In genomic region chr5:176675676-176676360, GRCh38 we compare ENCODE assay signal across 10 cellular contexts. TPM values are rescaled to one million over a fixed set of nuclear protein-coding genes. Genes with fewer than 3 reads are reported as not detected.
DNase-seq lines count a peak whose midpoint lies in the region; ATAC-seq and TF ChIP-seq lines count a peak whose summit lies in the region.
"Had no signal": no experiment of that assay in that cellular context is flagged by ENCODE, and none has a peak within 500 bp of the region (broad histone marks: within the 10 kb centered on the region; RNA-seq: fewer than 3 reads in every experiment).

No MANE protein-coding gene starts in this region.

- no peaks in the 10 kb centered on the region for H3K36me3 Mint-ChIP-seq in naive thymus-derived CD4-positive, alpha-beta T cell

- H3K4me3 ChIP-seq in HFF-Myc (replicated peaks; ENCODE audit: low read depth, low read length): no peak overlapping the region
- no peak overlapping the region for H3K4me3 ChIP-seq in WERI-Rb-1 (ENCODE audit: low read depth, low read length)
- H3K4me3 ChIP-seq in kidney epithelial cell (ENCODE audit: low read depth, low read length): no peak overlapping the region
- no peak overlapping the region for H3K4me3 ChIP-seq in SJCRH30
- no peak overlapping the region for H3K4me3 ChIP-seq in naive thymus-derived CD4-positive, alpha-beta T cell (ENCODE audit: low read length)

- H3K36me3 ChIP-seq in WERI-Rb-1 (no peaks in the 10 kb centered on the region), kidney epithelial cell (ENCODE audit: control insufficient read depth, insufficient read depth, low read length) (no peaks in the 10 kb centered on the region), SJCRH30 (no peaks in the 10 kb centered on the region)
- no peaks in the 10 kb centered on the region for H3K36me3 ChIP-seq in naive thymus-derived CD4-positive, alpha-beta T cell (ENCODE audit: control insufficient read depth in 2 of 3, insufficient read depth in 3 of 3, low read length in 3 of 3)
- H3K36me3 ChIP-seq: neutrophil had no signal

- H3K27me3 Mint-ChIP-seq in naive thymus-derived CD4-positive, alpha-beta T cell: peaks cover 32 to 47% (median 38%) of the 10 kb centered on the region in 5 donors

- H3K4me1 Mint-ChIP-seq in naive thymus-derived CD4-positive, alpha-beta T cell: peaks cover 0 to 8% (median 0%) of the 10 kb centered on the region in 7 donors

- H3K27ac ChIP-seq in WERI-Rb-1 (no peak overlapping the region), SJCRH30 (no peak overlapping the region)
- no peak overlapping the region for H3K27ac ChIP-seq in naive thymus-derived CD4-positive, alpha-beta T cell (ENCODE audit: low read depth, low read length)
- H3K27ac ChIP-seq: neutrophil had no signal

- H3K4me3 Mint-ChIP-seq in naive thymus-derived CD4-positive, alpha-beta T cell: no peak overlapping the region

- DNase-seq in AG20443 (ENCODE audit: low spot score): peak; percentile 55
- DNase-seq in HFF-Myc (ENCODE audit: extremely low read depth, low read depth): no peak
- peak; percentile 48 for DNase-seq in WERI-Rb-1
- no peak for DNase-seq in kidney epithelial cell (ENCODE audit: low read depth)
- no peak for DNase-seq in SJCRH30
- no peak for DNase-seq in activated CD8-positive, alpha-beta memory T cell treated with anti-CD3 and anti-CD28 coated beads, Interleukin-2, amount 50 U/mL, for 4 hours
- no peak for DNase-seq in naive thymus-derived CD4-positive, alpha-beta T cell
- no peak for DNase-seq in NCI-H187 (lab: John Stamatoyannopoulos, UW)
- DNase-seq: cortex of kidney had no signal

- TF ChIP-seq CTCF in HFF-Myc (IDR thresholded peaks at IDR 0.05; ENCODE audit: low read depth, low read length, missing control alignments) (peak; percentile 61), WERI-Rb-1 (IDR thresholded peaks at IDR 0.05; ENCODE audit: low read depth, low read length) (peak; percentile 70), kidney epithelial cell (IDR thresholded peaks at IDR 0.05; ENCODE audit: insufficient read depth, low read length, poor library complexity, severe bottlenecking) (peak; percentile 67)

- no peaks in the 10 kb centered on the region for H3K4me1 ChIP-seq in SJCRH30
- no peaks in the 10 kb centered on the region for H3K4me1 ChIP-seq in naive thymus-derived CD4-positive, alpha-beta T cell (ENCODE audit: control insufficient read depth in 2 of 2, insufficient read depth in 2 of 2, low read length in 2 of 2)

- ATAC-seq in naive thymus-derived CD4-positive, alpha-beta T cell: no peak

- intact Hi-C loops in naive thymus-derived CD4-positive, alpha-beta T cell (cut with micrococcal nuclease): no loop called here

- H3K9me3 ChIP-seq in WERI-Rb-1 (ENCODE audit: severe bottlenecking) (no peaks in the 10 kb centered on the region), SJCRH30 (replicated peaks) (no peaks in the 10 kb centered on the region)
- H3K9me3 ChIP-seq in naive thymus-derived CD4-positive, alpha-beta T cell (ENCODE audit: control insufficient read depth in 2 of 3, low read length in 3 of 3): no peaks in the 10 kb centered on the region
- H3K9me3 ChIP-seq: neutrophil had no signal

- no peaks in the 10 kb centered on the region for H3K27me3 ChIP-seq in WERI-Rb-1 (ENCODE audit: insufficient read depth, low read depth, severe bottlenecking)
- peaks cover 24% of the 10 kb centered on the region for H3K27me3 ChIP-seq in kidney epithelial cell (ENCODE audit: control insufficient read depth, insufficient read depth, low read length)
- no peaks in the 10 kb centered on the region for H3K27me3 ChIP-seq in SJCRH30
- no peaks in the 10 kb centered on the region for H3K27me3 ChIP-seq in naive thymus-derived CD4-positive, alpha-beta T cell (ENCODE audit: control insufficient read depth in 2 of 2, insufficient read depth in 2 of 2, low read length in 2 of 2)

- H3K27ac Mint-ChIP-seq in naive thymus-derived CD4-positive, alpha-beta T cell: no peak overlapping the region

- POLR2A ChIA-PET in naive thymus-derived CD4-positive, alpha-beta T cell (lab: Charles Lee): no interaction called here

- CTCF ChIA-PET in naive thymus-derived CD4-positive, alpha-beta T cell (lab: Charles Lee): no interaction called here

- H3K9me3 Mint-ChIP-seq in naive thymus-derived CD4-positive, alpha-beta T cell: no peaks in the 10 kb centered on the region

RNA-seq across cellular contexts. Expression of gene TSPAN17, which starts 28.5 kb away (rescaled TPM):
- total RNA-seq in kidney epithelial cell: 53.9 and 65.4 TPM in 2 replicates
- total RNA-seq in SJCRH30 (2014; rRNA removed; shearing (Covaris generic)): 25.3 and 26.5 TPM in 2 replicates
- 10 to 100 TPM; 16.6 to 47.6 (median 21.1) TPM for total RNA-seq in naive thymus-derived CD4-positive, alpha-beta T cell
- 10 to 100 TPM; 16.5 to 19.3 TPM for polyA plus RNA-seq in naive thymus-derived CD4-positive, alpha-beta T cell

RNA-seq across cellular contexts. Expression of gene EIF4E1B, which starts 45.3 kb away (rescaled TPM):
- not detected in 2 replicates for total RNA-seq in kidney epithelial cell
- total RNA-seq in SJCRH30 (2014; rRNA removed; shearing (Covaris generic)): not detected in 2 replicates
- not detected for total RNA-seq in naive thymus-derived CD4-positive, alpha-beta T cell
- not detected for polyA plus RNA-seq in naive thymus-derived CD4-positive, alpha-beta T cell

RNA-seq across cellular contexts. Expression of gene SNCB, which starts 45.5 kb away (rescaled TPM):
- total RNA-seq in kidney epithelial cell: not detected in 2 replicates
- total RNA-seq in SJCRH30 (2014; rRNA removed; shearing (Covaris generic)): not detected in 2 replicates
- total RNA-seq in naive thymus-derived CD4-positive, alpha-beta T cell: not detected
- polyA plus RNA-seq in naive thymus-derived CD4-positive, alpha-beta T cell: not detected

Comparison
In these comparisons a context has a peak if more than half of its experiments do, and no peak if none do; other contexts are left out.
1. DNase-seq: peak in AG20443 (single experiment) and WERI-Rb-1 (single experiment); none in HFF-Myc (single experiment), kidney epithelial cell (single experiment), SJCRH30 (0 of 2), activated CD8-positive, alpha-beta memory T cell treated with anti-CD3 and anti-CD28 coated beads, Interleukin-2, amount 50 U/mL, for 4 hours (single experiment), naive thymus-derived CD4-positive, alpha-beta T cell (0 of 9) and NCI-H187 (0 of 2).
2. Peak in every context shown above with its lines, with median percentiles within 50 percentile points of each other: CTCF ChIP-seq.